In the genomic region with DNA sequence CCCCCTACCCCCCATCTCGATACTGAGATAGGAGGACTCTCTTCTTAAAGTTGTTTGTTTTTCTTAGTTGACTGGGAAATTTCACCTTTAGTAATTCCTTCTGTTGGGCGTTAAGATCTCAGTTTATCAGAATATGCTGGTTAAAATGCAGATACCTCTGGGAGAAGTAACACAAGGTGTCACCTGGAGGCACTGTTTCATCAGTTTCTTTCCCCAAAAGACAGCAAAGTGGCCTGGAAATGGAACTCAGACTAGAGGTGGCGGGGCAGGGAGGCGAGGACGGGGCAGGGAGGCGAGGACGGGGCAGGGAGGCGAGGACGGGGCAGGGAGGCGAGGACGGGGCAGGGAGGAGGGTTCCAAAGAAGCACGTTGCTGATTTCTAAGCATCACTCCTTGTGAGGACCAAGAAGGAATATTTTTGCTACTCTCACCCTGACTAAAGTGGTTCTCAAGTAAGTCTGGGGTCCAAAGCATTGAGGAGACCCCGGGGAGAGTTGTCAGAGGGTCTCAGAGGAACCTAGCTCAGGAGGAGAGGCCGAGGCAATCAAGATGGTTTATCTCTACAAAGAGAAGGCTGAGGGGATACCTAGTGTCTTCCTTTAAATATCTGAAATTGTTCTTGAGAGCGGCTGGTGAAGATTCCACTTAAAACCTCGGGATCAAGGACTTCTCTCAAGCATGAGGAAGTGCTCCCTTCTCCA, we compare ENCODE assay signal across 15 cellular contexts.
"Had no signal": no experiment of that assay in that cellular context is flagged by ENCODE, and none has a peak within 500 bp of the region (broad histone marks: within the 10 kb centered on the region; RNA-seq: fewer than 3 reads in every experiment).

No MANE protein-coding gene starts in this region.

- H3K27me3 ChIP-seq: tibial nerve had no signal

- H3K4me3 Mint-ChIP-seq: activated naive CD4-positive, alpha-beta T cell treated with anti-CD3 and anti-CD28 coated beads for 36 hours; activated T-helper 17 cell treated with anti-CD3 and anti-CD28 coated beads, Interleukin-2, amount 50 U/mL, for 72 hours; effector memory CD8-positive, alpha-beta T cell; neural crest cell; stimulated activated effector memory CD8-positive, alpha-beta T cell treated with anti-CD3 and anti-CD28 coated beads, Interleukin-12 subunit alpha, Interleukin-12 subunit beta, amount 100 ng/mL, for 72 hours; T-helper 2 cell treated with Interferon-gamma antibody and Interleukin-4, amounts not matched to agents 5 μg/mL and 100 μg/mL, for 36 hours had no signal

- H3K27ac Mint-ChIP-seq: activated naive CD4-positive, alpha-beta T cell treated with anti-CD3 and anti-CD28 coated beads for 36 hours; activated T-helper 17 cell treated with anti-CD3 and anti-CD28 coated beads, Interleukin-2, amount 50 U/mL, for 72 hours; effector memory CD8-positive, alpha-beta T cell; stimulated activated effector memory CD8-positive, alpha-beta T cell treated with anti-CD3 and anti-CD28 coated beads, Interleukin-12 subunit alpha, Interleukin-12 subunit beta, amount 100 ng/mL, for 72 hours; T-helper 2 cell treated with Interferon-gamma antibody and Interleukin-4, amounts not matched to agents 5 μg/mL and 100 μg/mL, for 36 hours had no signal

- DNase-seq: activated naive CD4-positive, alpha-beta T cell treated with anti-CD3 and anti-CD28 coated beads for 36 hours; caudate nucleus; cortex of kidney; effector memory CD8-positive, alpha-beta T cell; pancreas; retina; SW 1271 had no signal

- H3K36me3 Mint-ChIP-seq: stimulated activated effector memory CD8-positive, alpha-beta T cell treated with anti-CD3 and anti-CD28 coated beads, Interleukin-12 subunit alpha, Interleukin-12 subunit beta, amount 100 ng/mL, for 72 hours had no signal

- ATAC-seq: activated CD4-positive, CD25-positive, alpha-beta regulatory T cell treated with anti-CD3 and anti-CD28 coated beads, Interleukin-2, amount 50 U/mL, for 24 hours; activated T-helper 17 cell treated with anti-CD3 and anti-CD28 coated beads, Interleukin-2, amount 50 U/mL, for 72 hours; effector memory CD8-positive, alpha-beta T cell; pancreas had no signal

- FAIRE-seq: keratinocyte, pancreas had no signal

- H3K36me3 ChIP-seq: pancreas, tibial nerve had no signal

- H3K9me3 ChIP-seq: pancreas, tibial nerve had no signal

- H3K27ac ChIP-seq: pancreas, skin epidermis, tibial nerve had no signal

- H3K4me1 Mint-ChIP-seq: activated T-helper 17 cell treated with anti-CD3 and anti-CD28 coated beads, Interleukin-2, amount 50 U/mL, for 72 hours; neural crest cell; stimulated activated effector memory CD8-positive, alpha-beta T cell treated with anti-CD3 and anti-CD28 coated beads, Interleukin-12 subunit alpha, Interleukin-12 subunit beta, amount 100 ng/mL, for 72 hours had no signal

- H3K4me1 ChIP-seq: pancreas, tibial nerve had no signal

- H3K4me3 ChIP-seq: pancreas, skin epidermis, tibial nerve had no signal

- H3K9me3 Mint-ChIP-seq: activated naive CD4-positive, alpha-beta T cell treated with anti-CD3 and anti-CD28 coated beads for 36 hours; activated T-helper 17 cell treated with anti-CD3 and anti-CD28 coated beads, Interleukin-2, amount 50 U/mL, for 72 hours; effector memory CD8-positive, alpha-beta T cell; neural crest cell; stimulated activated effector memory CD8-positive, alpha-beta T cell treated with anti-CD3 and anti-CD28 coated beads, Interleukin-12 subunit alpha, Interleukin-12 subunit beta, amount 100 ng/mL, for 72 hours; T-helper 2 cell treated with Interferon-gamma antibody and Interleukin-4, amounts not matched to agents 5 μg/mL and 100 μg/mL, for 36 hours had no signal
